Comparison of ENCODE assay signal across 13 cellular contexts in the genomic region with DNA sequence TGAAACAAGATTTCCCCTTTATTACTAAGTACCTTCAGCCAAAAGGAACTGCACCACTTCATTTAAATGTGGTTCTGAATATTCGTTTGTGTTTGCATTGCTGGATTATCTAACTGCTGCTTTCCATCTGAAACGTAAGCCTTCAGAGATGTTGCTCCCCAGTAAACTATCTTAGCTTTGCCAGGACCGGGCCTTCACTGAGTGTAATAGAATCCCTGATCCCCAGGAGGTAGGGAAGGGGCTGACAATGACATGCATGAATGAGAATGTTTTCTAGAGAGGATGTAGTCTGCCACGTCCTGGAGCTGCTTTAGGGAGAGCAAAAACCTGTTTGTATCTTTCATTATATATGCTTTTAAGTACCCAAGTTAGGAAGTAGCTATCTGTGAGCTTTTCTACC.
"Had no signal": no experiment of that assay in that cellular context is flagged by ENCODE, and none has a peak within 500 bp of the region (broad histone marks: within the 10 kb centered on the region; RNA-seq: fewer than 3 reads in every experiment).

No MANE protein-coding gene starts in this region.

- DNase-seq: activated CD4-positive, CD25-positive, alpha-beta regulatory T cell treated with anti-CD3 and anti-CD28 coated beads, Interleukin-2, amount 50 U/mL, for 72 hours; activated naive CD4-positive, alpha-beta T cell treated with anti-CD3 and anti-CD28 coated beads, Interleukin-2, amount 10 ng/mL, durations not matched to agents 7 days and 5 days; activated T-cell treated with anti-CD3 and anti-CD28 coated beads for 4 hours; erythroblast; gastrocnemius medialis; heart right ventricle; left lung; mammary epithelial cell; naive B cell; stimulated activated CD4-positive, alpha-beta T cell treated with anti-CD3 and anti-CD28 coated beads, Interleukin-1b, Interleukin-23, amount 100 ng/mL, for 48 hours; stimulated activated naive CD8-positive, alpha-beta T cell treated with anti-CD3 and anti-CD28 coated beads, Interleukin-15, amount 100 ng/mL, for 72 hours; T1000 had no signal

- H3K36me3 ChIP-seq: gastrocnemius medialis, heart right ventricle, left lung had no signal

- H3K4me3 ChIP-seq: gastrocnemius medialis, heart right ventricle, left lung had no signal

- H3K27ac ChIP-seq: gastrocnemius medialis, heart right ventricle, left lung, parathyroid adenoma had no signal

- H3K4me1 ChIP-seq: gastrocnemius medialis, left lung, parathyroid adenoma had no signal

- H3K27me3 ChIP-seq: gastrocnemius medialis, heart right ventricle, left lung had no signal

- H3K9me3 ChIP-seq: gastrocnemius medialis, left lung had no signal

- ATAC-seq: gastrocnemius medialis; heart right ventricle; left lung; stimulated activated naive CD8-positive, alpha-beta T cell treated with anti-CD3 and anti-CD28 coated beads, Interleukin-15, amount 100 ng/mL, for 72 hours had no signal
